In the genomic region with DNA sequence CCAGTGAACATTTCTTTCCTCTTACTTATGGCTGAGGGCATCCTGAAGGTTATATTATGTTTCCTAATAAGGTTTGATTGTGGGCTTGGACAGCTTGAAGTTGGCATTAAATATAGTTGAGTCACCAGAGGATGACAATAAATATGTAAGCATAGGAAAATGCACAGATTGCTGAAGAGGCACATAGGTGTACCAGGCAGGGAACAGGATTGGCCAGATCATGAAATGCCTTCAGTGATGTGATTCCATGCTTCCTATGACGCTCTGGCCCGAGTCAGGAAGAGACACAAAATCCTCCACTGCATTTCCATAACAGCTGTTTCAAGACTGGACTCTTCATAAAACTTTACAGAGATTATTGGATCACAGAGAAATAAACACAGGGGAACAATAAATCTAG, we compare ENCODE assay signal across 9 cellular contexts. TPM values are rescaled to one million over a fixed set of nuclear protein-coding genes. Genes with fewer than 3 reads are reported as not detected.
"Had no signal": no experiment of that assay in that cellular context is flagged by ENCODE, and none has a peak within 500 bp of the region (broad histone marks: within the 10 kb centered on the region; RNA-seq: fewer than 3 reads in every experiment).

No MANE protein-coding gene starts in this region.

- H3K4me3 ChIP-seq: GM23338, K562 had no signal

- H3K4me3 Mint-ChIP-seq: GM23338, H9 had no signal

- H2AFZ ChIP-seq: GM23338 had no signal

- H3K4me2 ChIP-seq: GM23338 had no signal

- H3K27ac Mint-ChIP-seq: GM23338, H9 had no signal

- FAIRE-seq: H1, H54, HTR-8/SVneo, K562 had no signal

- DNase-seq: H9, HCEC 1CT, IMR-90 had no signal

- ATAC-seq: GM23338, K562 had no signal

RNA-seq across cellular contexts. Expression of a gene that starts 41.4 kb away (rescaled TPM):
- total RNA-seq: HT-29, IMR-90 had no signal
- polyA plus RNA-seq: IMR-90 had no signal
